8 cellular contexts compared by ENCODE assay signal in the genomic region with DNA sequence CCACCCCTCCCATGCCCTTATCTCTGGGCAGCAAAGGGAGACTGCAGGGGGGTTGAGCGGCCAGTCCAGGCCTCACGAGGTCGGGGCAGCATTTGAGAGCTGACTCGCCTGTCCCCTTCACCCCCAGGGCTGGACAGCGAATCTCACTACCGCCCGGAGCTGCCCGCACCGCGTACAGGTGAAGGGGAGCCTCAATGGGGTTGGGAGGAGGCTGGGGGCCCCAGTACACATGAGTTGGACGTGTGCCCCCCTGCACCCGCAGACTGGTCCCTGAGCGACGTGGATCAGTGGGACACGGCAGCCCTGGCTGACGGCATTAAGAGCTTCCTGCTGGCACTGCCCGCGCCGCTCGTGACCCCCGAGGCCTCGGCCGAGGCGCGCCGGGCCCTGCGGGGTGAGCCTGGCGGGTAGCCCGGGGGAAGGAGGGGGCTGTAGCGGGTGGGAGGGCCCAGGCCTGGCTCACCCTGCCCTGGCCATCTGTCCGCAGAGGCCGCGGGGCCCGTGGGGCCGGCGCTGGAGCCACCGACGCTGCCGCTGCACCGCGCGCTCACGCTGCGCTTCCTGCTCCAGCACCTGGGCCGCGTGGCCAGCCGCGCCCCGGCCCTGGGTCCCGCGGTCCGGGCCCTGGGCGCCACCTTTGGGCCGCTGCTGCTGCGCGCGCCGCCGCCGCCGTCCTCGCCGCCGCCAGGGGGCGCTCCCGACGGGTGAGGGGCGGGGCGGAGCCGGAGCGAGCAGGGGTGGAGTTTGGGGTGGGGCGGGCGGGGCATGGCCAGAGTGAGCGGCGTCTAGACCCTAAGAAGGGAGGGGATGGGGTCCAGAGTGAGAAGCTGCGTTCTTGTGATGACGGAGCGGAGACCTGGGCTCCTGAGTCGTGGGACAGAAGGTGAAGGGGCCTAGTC. TPM values are rescaled to one million over a fixed set of nuclear protein-coding genes. Genes with fewer than 3 reads are reported as not detected.
DNase-seq lines count a peak whose midpoint lies in the region; ATAC-seq, FAIRE-seq and TF ChIP-seq lines count a peak whose summit lies in the region.

No MANE protein-coding gene starts in this region.

- FAIRE-seq in D721Med (lab: Jason Lieb, UNC) (no peak), keratinocyte (lab: Jason Lieb, UNC) (no peak)

- TF ChIP-seq CTCF in D721Med (IDR thresholded peaks at IDR 0.05; ENCODE audit: insufficient read depth, missing control alignments), result peak; percentile 69
- peak; percentile 100 for TF ChIP-seq CTCF in GM20000 (IDR thresholded peaks at IDR 0.05; ENCODE audit: extremely low read depth, missing control alignments)
- TF ChIP-seq CTCF in mammary epithelial cell (conservative IDR thresholded peaks at IDR 0.05 in 1 of 2, IDR thresholded peaks at IDR 0.05 in 1 of 2; ENCODE audit: extremely low read depth in 1 of 2, insufficient read depth in 1 of 2, low read depth in 1 of 2, low read length in 2 of 2), result peak; percentile 41 to 50
- TF ChIP-seq CTCF in keratinocyte (optimal IDR thresholded peaks at IDR 0.05 in 1 of 3, IDR thresholded peaks at IDR 0.05 in 1 of 3, conservative IDR thresholded peaks at IDR 0.05 in 1 of 3; ENCODE audit: extremely low read depth in 1 of 3, insufficient read depth in 2 of 3, low read length in 3 of 3), result peak in 2 of 3 experiments; percentile 32 to 79

- H3K4me3 ChIP-seq in Karpas-422 (ENCODE audit: low read length), result peak overlapping the region; percentile 77
- peak overlapping the region in 2 of 3 experiments; percentile 43 to 44 for H3K4me3 ChIP-seq in mammary epithelial cell (replicated peaks in 1 of 3; ENCODE audit: insufficient read depth in 1 of 3, low read depth in 2 of 3, low read length in 3 of 3)
- H3K4me3 ChIP-seq in keratinocyte (ENCODE audit: control insufficient read depth in 2 of 3, extremely low read depth in 1 of 3, insufficient read depth in 2 of 3, low read depth in 1 of 3, low read length in 3 of 3), result peak overlapping the region in 2 of 3 experiments; percentile 20 to 59

- CTCF ChIA-PET in mammary epithelial cell (lab: Charles Lee; ENCODE audit: low non-redundant PET), result interaction anchor here (1.2 kb wide), 1 partner anchor 9 kb away, joined by 3 read pairs; the partner anchor contains the start of gene PIK3R2

- no peak for ATAC-seq in HG03469 (IDR thresholded peaks at IDR 0.05; ENCODE audit: unreplicated experiment)

- in situ Hi-C loops in mammary epithelial cell (cut with MboI; ENCODE audit: low sequenced_read_pairs in 2 of 2), result loop anchor here in 1 of 2 donors (10.0 kb wide), 1 partner anchor 46 kb away; no protein-coding TSS in a partner anchor

- H3K9me2 ChIP-seq in Karpas-422 (replicated peaks; ENCODE audit: insufficient read depth, low read length), result no peaks in the 10 kb centered on the region

- H3K79me2 ChIP-seq in Karpas-422 (ENCODE audit: low read length) (peaks cover 4% of the 10 kb centered on the region; the same call in 1 of the 2 replicates), mammary epithelial cell (ENCODE audit: insufficient read depth, low read length) (peaks cover 12% of the 10 kb centered on the region), keratinocyte (ENCODE audit: control insufficient read depth, insufficient read depth, low read length) (no peaks in the 10 kb centered on the region)

- intact Hi-C loops in mammary epithelial cell (cut with micrococcal nuclease), result loop anchor here (2.0 kb wide), 1 partner anchor 48 kb away; no protein-coding TSS in a partner anchor

- BruUV-seq in mammary epithelial cell (replicated peaks; lab: Mats Ljungman, UMichigan), result no TSS peak

- 18% methylated on average over 27 of the region's 79 CpGs for WGBS in mammary epithelial cell (ENCODE audit: low coverage, missing lambda C conversion rate)

- H3K9ac ChIP-seq in Karpas-422 (ENCODE audit: low read length), result peak overlapping the region; percentile 83
- H3K9ac ChIP-seq in mammary epithelial cell (ENCODE audit: insufficient read depth, low read length), result no peak overlapping the region
- peak overlapping the region; percentile 60 for H3K9ac ChIP-seq in keratinocyte (ENCODE audit: control insufficient read depth, extremely low read depth, insufficient read depth, low read length)

- H4K20me1 ChIP-seq in Karpas-422 (ENCODE audit: insufficient read depth, low read depth, low read length) (no peaks in the 10 kb centered on the region), mammary epithelial cell (ENCODE audit: insufficient read depth, low read length) (no peaks in the 10 kb centered on the region), keratinocyte (ENCODE audit: control insufficient read depth, extremely low read depth, insufficient read depth, low read length) (no peaks in the 10 kb centered on the region)

- H3K27ac ChIP-seq in Karpas-422 (ENCODE audit: low read length) (no peak overlapping the region), mammary epithelial cell (ENCODE audit: insufficient read depth, low read depth, low read length) (no peak overlapping the region), keratinocyte (ENCODE audit: control insufficient read depth, insufficient read depth, low read length) (peak overlapping the region; percentile 53)

- H3K9me1 ChIP-seq in keratinocyte (ENCODE audit: control insufficient read depth, extremely low read depth, insufficient read depth, low read length), result no peaks in the 10 kb centered on the region

- H3K27me3 ChIP-seq in Karpas-422 (ENCODE audit: low read length), result no peaks in the 10 kb centered on the region
- H3K27me3 ChIP-seq in mammary epithelial cell (ENCODE audit: insufficient read depth, low read length), result no peaks in the 10 kb centered on the region
- H3K27me3 ChIP-seq in keratinocyte (ENCODE audit: control insufficient read depth, extremely low read depth, insufficient read depth, low read length), result no peaks in the 10 kb centered on the region

- H3K36me3 ChIP-seq in Karpas-422 (ENCODE audit: insufficient read depth, low read length) (peaks cover 8% of the 10 kb centered on the region; the same call in 1 of the 2 replicates), mammary epithelial cell (ENCODE audit: insufficient read depth, low read length) (peaks cover 13% of the 10 kb centered on the region), keratinocyte (ENCODE audit: control insufficient read depth in 2 of 2, extremely low read depth in 1 of 2, insufficient read depth in 2 of 2, low read length in 2 of 2) (peaks cover 12 to 28% of the 10 kb centered on the region in 2 experiments)

- H3K4me1 ChIP-seq in Karpas-422 (ENCODE audit: low read length) (peaks cover 22% of the 10 kb centered on the region), mammary epithelial cell (ENCODE audit: insufficient read depth, low read length) (peaks cover 41% of the 10 kb centered on the region), keratinocyte (ENCODE audit: control insufficient read depth, extremely low read depth, insufficient read depth, low read length) (peaks cover 24% of the 10 kb centered on the region)

- DNase-seq in D721Med (ENCODE audit: insufficient read length, low spot score) (peak; percentile 94), GM20000 (ENCODE audit: low spot score) (peak; percentile 98), Karpas-422 (peak; percentile 94), UCSD-AML1 (lab: John Stamatoyannopoulos, UW; ENCODE audit: unreplicated experiment) (peak; percentile 77), mammary epithelial cell (peak; percentile 57), keratinocyte (ENCODE audit: low read depth, low spot score) (no peak)
- DNase-seq in stimulated activated CD4-positive, alpha-beta T cell treated with anti-CD3 and anti-CD28 coated beads, Interleukin-1b, Interleukin-23, amount 100 ng/mL, for 4 hours (ENCODE audit: low read depth in 2 of 2), result peak; percentile 79 to 83

- dilution Hi-C loops in mammary epithelial cell (cut with HindIII; ENCODE audit: low sequenced_read_pairs) (loop anchor here (5.0 to 10.0 kb wide), 5 partner anchors 36 to 234 kb away; partner anchors contain the start of gene LRRC25), keratinocyte (cut with MboI; ENCODE audit: extremely low pct_ligation_motif_present, low sequenced_read_pairs) (no loop called here)

- H3K9me3 ChIP-seq in Karpas-422 (ENCODE audit: low read length) (no peaks in the 10 kb centered on the region), mammary epithelial cell (replicated peaks; ENCODE audit: insufficient read depth, low read length) (no peaks in the 10 kb centered on the region), keratinocyte (ENCODE audit: control insufficient read depth, low read depth, low read length) (no peaks in the 10 kb centered on the region)

- peak overlapping the region; percentile 84 for H3K4me2 ChIP-seq in Karpas-422 (ENCODE audit: low read depth, low read length, poor library complexity, severe bottlenecking)
- H3K4me2 ChIP-seq in mammary epithelial cell (ENCODE audit: insufficient read depth, low read depth, low read length), result peak overlapping the region; percentile 91
- H3K4me2 ChIP-seq in keratinocyte (ENCODE audit: control insufficient read depth, extremely low read depth, insufficient read depth, low read depth, low read length), result peak overlapping the region; percentile 84

- H2AFZ ChIP-seq in Karpas-422 (ENCODE audit: low read length) (peak overlapping the region; percentile 71; the same call in 1 of the 2 replicates), mammary epithelial cell (ENCODE audit: low read depth, low read length) (peak overlapping the region; percentile 84), keratinocyte (ENCODE audit: control insufficient read depth, low read length) (peak overlapping the region; percentile 51)

RNA-seq across cellular contexts. Expression of gene PIK3R2, which starts 8.1 kb away (rescaled TPM):
- 5.1 and 5.7 TPM in 2 replicates for total RNA-seq in Karpas-422 (2014; rRNA removed; shearing (Covaris generic); ENCODE audit: low replicate concordance)
- 10 to 100 TPM; 37.2 to 49.7 TPM for total RNA-seq in mammary epithelial cell
- polyA plus RNA-seq in mammary epithelial cell (22.5 TPM), keratinocyte (12.4 to 19.6 TPM (median 13.9 TPM) in 3 replicates)
- polyA minus RNA-seq in mammary epithelial cell (13.3 TPM), keratinocyte (16.5 to 28.9 TPM (median 25.3 TPM) in 3 replicates)
- 17.3 TPM for polyA plus RNA-seq in keratinocyte (2011; ENCODE audit: low read depth)
- polyA plus RNA-seq in keratinocyte (2011; cell fraction: cytosol; rRNA removed), result 14.3 and 24.9 TPM in 2 replicates
- polyA plus RNA-seq in keratinocyte (2011; cell fraction: nucleus; rRNA removed), result 20.3 and 26.5 TPM in 2 replicates
- polyA plus RNA-seq in keratinocyte (2012; ENCODE audit: low replicate concordance), result 10.5 and 37.4 TPM in 2 replicates
- polyA minus RNA-seq in keratinocyte (2011; cell fraction: cytosol; rRNA and poly(A)+ RNA removed), result 30.9 TPM
- polyA minus RNA-seq in keratinocyte (2011; cell fraction: nucleus; rRNA and poly(A)+ RNA removed), result 17.0 and 22.8 TPM in 2 replicates

RNA-seq across cellular contexts. Expression of gene IFI30, which starts 12.6 kb away (rescaled TPM):
- 256 and 416 TPM in 2 replicates for total RNA-seq in Karpas-422 (2014; rRNA removed; shearing (Covaris generic); ENCODE audit: low replicate concordance)
- total RNA-seq in mammary epithelial cell, result 10 to 100 TPM; 36.2 to 64.3 TPM
- 61.3 TPM for polyA plus RNA-seq in mammary epithelial cell
- polyA minus RNA-seq in mammary epithelial cell, result 45.0 TPM
- 28.1 to 72.7 TPM (median 31.3 TPM) in 3 replicates for polyA plus RNA-seq in keratinocyte
- 1.4 TPM for polyA plus RNA-seq in keratinocyte (2011; ENCODE audit: low read depth)
- 35.2 and 51.3 TPM in 2 replicates for polyA plus RNA-seq in keratinocyte (2011; cell fraction: cytosol; rRNA removed)
- polyA plus RNA-seq in keratinocyte (2011; cell fraction: nucleus; rRNA removed), result 40.5 and 44.3 TPM in 2 replicates
- polyA plus RNA-seq in keratinocyte (2012; ENCODE audit: low replicate concordance), result 24.7 and 25.7 TPM in 2 replicates
- polyA minus RNA-seq in keratinocyte, result 17.7 to 74.4 TPM (median 35.2 TPM) in 3 replicates
- 50.3 TPM for polyA minus RNA-seq in keratinocyte (2011; cell fraction: cytosol; rRNA and poly(A)+ RNA removed)
- 16.6 and 30.2 TPM in 2 replicates for polyA minus RNA-seq in keratinocyte (2011; cell fraction: nucleus; rRNA and poly(A)+ RNA removed)

RNA-seq across cellular contexts. Expression of gene MPV17L2, which starts 32.0 kb away (rescaled TPM):
- 17.0 and 24.2 TPM in 2 replicates for total RNA-seq in Karpas-422 (2014; rRNA removed; shearing (Covaris generic); ENCODE audit: low replicate concordance)
- total RNA-seq in mammary epithelial cell, result 10 to 100 TPM; 16.8 to 22.5 TPM
- polyA plus RNA-seq in mammary epithelial cell (38.2 TPM), keratinocyte (26.3 to 39.8 TPM (median 26.8 TPM) in 3 replicates)
- polyA minus RNA-seq in mammary epithelial cell (43.2 TPM), keratinocyte (22.0 to 49.3 TPM (median 47.2 TPM) in 3 replicates)
- polyA plus RNA-seq in keratinocyte (2011; ENCODE audit: low read depth), result 1.7 TPM
- 32.5 and 45.0 TPM in 2 replicates for polyA plus RNA-seq in keratinocyte (2011; cell fraction: cytosol; rRNA removed)
- polyA plus RNA-seq in keratinocyte (2011; cell fraction: nucleus; rRNA removed), result 19.1 and 29.2 TPM in 2 replicates
- 15.8 and 27.7 TPM in 2 replicates for polyA plus RNA-seq in keratinocyte (2012; ENCODE audit: low replicate concordance)
- 34.1 TPM for polyA minus RNA-seq in keratinocyte (2011; cell fraction: cytosol; rRNA and poly(A)+ RNA removed)
- 10.8 and 12.0 TPM in 2 replicates for polyA minus RNA-seq in keratinocyte (2011; cell fraction: nucleus; rRNA and poly(A)+ RNA removed)

RNA-seq across cellular contexts. Expression of gene RAB3A, which starts 42.8 kb away (rescaled TPM):
- total RNA-seq in Karpas-422 (2014; rRNA removed; shearing (Covaris generic); ENCODE audit: low replicate concordance), result 2.5 and 6.2 TPM in 2 replicates
- total RNA-seq in mammary epithelial cell, result 1 to 10 TPM in 1 of 2 donors, under 1 TPM in 1; 0.33 to 1.8 TPM
- polyA plus RNA-seq in mammary epithelial cell (1.9 TPM), keratinocyte (0.30 to 0.92 TPM (median 0.56 TPM) in 3 replicates)
- polyA minus RNA-seq in mammary epithelial cell (not detected), keratinocyte (0.48 to 6.9 TPM (median 4.0 TPM) in 3 replicates)
- polyA plus RNA-seq in keratinocyte (2011; ENCODE audit: low read depth), result 0.46 TPM
- 0.46 and 0.86 TPM in 2 replicates for polyA plus RNA-seq in keratinocyte (2011; cell fraction: cytosol; rRNA removed)
- 0.55 and 0.56 TPM in 2 replicates for polyA plus RNA-seq in keratinocyte (2011; cell fraction: nucleus; rRNA removed)
- polyA plus RNA-seq in keratinocyte (2012; ENCODE audit: low replicate concordance), result 0.62 and 1.0 TPM in 2 replicates
- polyA minus RNA-seq in keratinocyte (2011; cell fraction: cytosol; rRNA and poly(A)+ RNA removed), result 2.1 TPM
- 0.39 and 0.42 TPM in 2 replicates for polyA minus RNA-seq in keratinocyte (2011; cell fraction: nucleus; rRNA and poly(A)+ RNA removed)

Comparison
In these comparisons a context has a peak if more than half of its experiments do, and no peak if none do; other contexts are left out.
1. CTCF ChIP-seq: peak in every context shown above with its lines; median percentile 100 in GM20000; 69 in D721Med; 56 in keratinocyte; 46 in mammary epithelial cell.